In genomic region chr1:201795066-201795465, GRCh38 we compare ENCODE assay signal across 8 cellular contexts. TPM values are rescaled to one million over a fixed set of nuclear protein-coding genes. Genes with fewer than 3 reads are reported as not detected.
DNase-seq lines count a peak whose midpoint lies in the region; ATAC-seq, FAIRE-seq and TF ChIP-seq lines count a peak whose summit lies in the region.

No MANE protein-coding gene starts in this region.

- no peak overlapping the region for H3K27ac Mint-ChIP-seq in stimulated activated naive CD8-positive, alpha-beta T cell treated with anti-CD3 and anti-CD28 coated beads, Interleukin-15, amount 100 ng/mL, for 72 hours

- no peak for TF ChIP-seq POLR2A in body of pancreas (IDR thresholded peaks at IDR 0.05)

- peaks cover 52% of the 10 kb centered on the region for H3K4me1 ChIP-seq in left ventricle myocardium inferior
- peaks cover 3% of the 10 kb centered on the region for H3K4me1 ChIP-seq in body of pancreas
- no peaks in the 10 kb centered on the region for H3K4me1 ChIP-seq in small intestine (ENCODE audit: control insufficient read depth in 2 of 2, insufficient read depth in 1 of 2, low read depth in 1 of 2, low read length in 1 of 2)

- peaks cover 74% of the 10 kb centered on the region for H3K36me3 ChIP-seq in left ventricle myocardium inferior
- H3K36me3 ChIP-seq in body of pancreas (replicated peaks in 1 of 2; ENCODE audit: insufficient read depth in 1 of 2, low read depth in 2 of 2) = no peaks in the 10 kb centered on the region
- H3K36me3 ChIP-seq in small intestine (ENCODE audit: control insufficient read depth in 2 of 2, insufficient read depth in 2 of 2, low read length in 2 of 2) = no peaks in the 10 kb centered on the region

- H3K4me1 Mint-ChIP-seq in stimulated activated naive CD8-positive, alpha-beta T cell treated with anti-CD3 and anti-CD28 coated beads, Interleukin-15, amount 100 ng/mL, for 72 hours = peaks cover 12% of the 10 kb centered on the region

- no peaks in the 10 kb centered on the region for H3K9me3 ChIP-seq in left ventricle myocardium inferior (replicated peaks)
- no peaks in the 10 kb centered on the region for H3K9me3 ChIP-seq in body of pancreas
- H3K9me3 ChIP-seq in small intestine (ENCODE audit: control insufficient read depth, low read depth) = no peaks in the 10 kb centered on the region

- intact Hi-C loops in left ventricle myocardium inferior (cut with micrococcal nuclease) (loop anchor here (2.0 kb wide), 1 partner anchor 236 kb away; no protein-coding TSS in a partner anchor), Right ventricle myocardium inferior (cut with DNase I) (no loop called here), body of pancreas (cut with DNase I) (no loop called here)

- H3K27me3 ChIP-seq in left ventricle myocardium inferior (ENCODE audit: low read depth) (no peaks in the 10 kb centered on the region), body of pancreas (no peaks in the 10 kb centered on the region), small intestine (ENCODE audit: control insufficient read depth in 2 of 2, insufficient read depth in 2 of 2, low read length in 2 of 2) (no peaks in the 10 kb centered on the region)

- H3K9me3 Mint-ChIP-seq in stimulated activated naive CD8-positive, alpha-beta T cell treated with anti-CD3 and anti-CD28 coated beads, Interleukin-15, amount 100 ng/mL, for 72 hours = no peaks in the 10 kb centered on the region

- no peak overlapping the region for H3K4me3 Mint-ChIP-seq in stimulated activated naive CD8-positive, alpha-beta T cell treated with anti-CD3 and anti-CD28 coated beads, Interleukin-15, amount 100 ng/mL, for 72 hours

- no peak overlapping the region for H3K4me3 ChIP-seq in left ventricle myocardium inferior
- H3K4me3 ChIP-seq in fibroblast of mammary gland (ENCODE audit: control insufficient read depth, low read depth, low read length) = no peak overlapping the region
- H3K4me3 ChIP-seq in body of pancreas = no peak overlapping the region
- no peak overlapping the region for H3K4me3 ChIP-seq in small intestine (ENCODE audit: low read depth in 1 of 2, low read length in 2 of 2)

- TF ChIP-seq CTCF in left ventricle myocardium inferior (IDR thresholded peaks at IDR 0.05; ENCODE audit: borderline replicate concordance) = peak; percentile 45
- peak; percentile 46 for TF ChIP-seq CTCF in fibroblast of mammary gland (conservative IDR thresholded peaks at IDR 0.05; ENCODE audit: control insufficient read depth, insufficient read depth, low read depth, low read length)
- TF ChIP-seq CTCF in body of pancreas (IDR thresholded peaks at IDR 0.05) = peak in 3 of 7 experiments; percentile 12 to 34 (median 27)

- DNase-seq in left ventricle myocardium inferior (no peak), Right ventricle myocardium inferior (ENCODE audit: missing footprints) (no peak), NCI-H82 treated with DMSO at 0.1 percent for 48 hours (lab: John Stamatoyannopoulos, UW; ENCODE audit: unreplicated experiment) (peak; percentile 19), fibroblast of mammary gland (ENCODE audit: low read depth) (peak; percentile 44), body of pancreas (no peak), small intestine (no peak), cerebellar cortex (ENCODE audit: low spot score) (no peak)
- no peak for DNase-seq in stimulated activated naive CD8-positive, alpha-beta T cell treated with anti-CD3 and anti-CD28 coated beads, Interleukin-15, amount 100 ng/mL, for 72 hours

- no peaks in the 10 kb centered on the region for H3K27me3 Mint-ChIP-seq in stimulated activated naive CD8-positive, alpha-beta T cell treated with anti-CD3 and anti-CD28 coated beads, Interleukin-15, amount 100 ng/mL, for 72 hours

- H3K27ac ChIP-seq in left ventricle myocardium inferior (replicated peaks) (peak overlapping the region; percentile 78), body of pancreas (no peak overlapping the region), small intestine (ENCODE audit: low read depth in 1 of 2, low read length in 1 of 2) (no peak overlapping the region)

- FAIRE-seq in small intestine (lab: Jason Lieb, UNC) = no peak

- 56 to 64% methylated on average over 3 of the region's 3 CpGs for WGBS in body of pancreas, 2 donors
- 67 to 73% (median 70%) methylated on average over 3 of the region's 3 CpGs for WGBS in small intestine, 3 donors

- ATAC-seq in Right ventricle myocardium inferior (no peak), body of pancreas (no peak)
- no peak for ATAC-seq in stimulated activated naive CD8-positive, alpha-beta T cell treated with anti-CD3 and anti-CD28 coated beads, Interleukin-15, amount 100 ng/mL, for 72 hours

RNA-seq across cellular contexts. Expression of gene IPO9, which starts 33.9 kb away (rescaled TPM):
- total RNA-seq in left ventricle myocardium inferior = 20.1 TPM
- total RNA-seq in Right ventricle myocardium inferior = 22.6 TPM
- 10 to 100 TPM; 11.7 to 12.2 TPM for total RNA-seq in body of pancreas
- polyA plus RNA-seq in small intestine = 10 to 100 TPM in 1 of 3 donors, 1 to 10 TPM in 2; 7.0 to 15.8 (median 8.7) TPM

Comparison
In these comparisons a context has a peak if more than half of its experiments do, and no peak if none do; other contexts are left out.
1. DNase-seq: peak in NCI-H82 treated with DMSO at 0.1 percent for 48 hours (single experiment) and fibroblast of mammary gland (single experiment); none in left ventricle myocardium inferior (single experiment), Right ventricle myocardium inferior (single experiment), body of pancreas (0 of 4), small intestine (single experiment), cerebellar cortex (single experiment) and stimulated activated naive CD8-positive, alpha-beta T cell treated with anti-CD3 and anti-CD28 coated beads, Interleukin-15, amount 100 ng/mL, for 72 hours (0 of 2).